ENCODE assay signal across 14 cellular contexts in the genomic region with DNA sequence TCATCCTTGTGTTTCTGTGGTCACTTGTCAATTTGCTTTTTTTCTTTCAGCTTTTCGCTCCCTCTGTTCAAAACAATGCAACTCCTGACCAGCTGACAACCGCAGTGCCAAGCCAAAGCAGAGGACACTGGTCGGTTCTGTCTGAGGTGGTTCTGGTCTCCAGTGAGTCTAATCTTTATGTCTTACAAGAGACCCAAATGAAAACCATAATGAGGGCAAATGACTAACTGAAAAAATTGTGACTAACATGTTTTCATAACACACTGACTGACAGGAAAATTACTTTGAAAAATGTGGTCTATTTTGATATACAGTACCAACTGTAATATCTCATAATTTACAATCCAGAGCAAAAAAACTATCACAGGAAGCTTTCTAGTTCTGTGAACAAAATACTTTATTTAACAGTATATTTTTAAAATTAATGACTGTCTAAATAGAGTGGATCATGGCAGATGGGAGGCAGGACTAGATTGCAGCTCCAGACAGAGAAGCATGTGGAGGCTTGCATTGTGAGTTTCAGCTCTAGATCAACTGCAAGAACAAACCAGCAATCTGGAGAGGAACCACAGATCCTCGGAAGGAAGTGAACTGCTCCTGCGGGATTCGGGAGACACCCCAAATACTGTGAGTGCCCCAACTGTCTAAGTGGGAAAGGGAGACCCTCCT.
A peak's percentile ranks its signal among the peaks of the same experiment; 100 is the strongest.
DNase-seq lines count a peak whose midpoint lies in the region; ATAC-seq and TF ChIP-seq lines count a peak whose summit lies in the region.
"Had no signal": no experiment of that assay in that cellular context is flagged by ENCODE, and none has a peak within 500 bp of the region (broad histone marks: within the 10 kb centered on the region; RNA-seq: fewer than 3 reads in every experiment).

No MANE protein-coding gene starts in this region.

- H3K27ac ChIP-seq in breast epithelium (no peak overlapping the region), WERI-Rb-1 (peak overlapping the region; percentile 39; the same call in 1 of the 2 replicates)
- H3K27ac ChIP-seq: ovary, tibial artery had no signal

- CTCF ChIA-PET in MCF 10A (lab: Yijun Ruan, JAX) = interaction anchor here (0.6 to 4.4 kb wide), 12 partner anchors 9 to 343 kb away, joined by 3 to 36 read pairs (median 4); a partner anchor contains a TSS

- TF ChIP-seq CTCF in MCF 10A (IDR thresholded peaks at IDR 0.05; ENCODE audit: unreplicated experiment) = no peak
- no peak for TF ChIP-seq CTCF in breast epithelium (IDR thresholded peaks at IDR 0.05)
- no peak for TF ChIP-seq CTCF in WERI-Rb-1 (IDR thresholded peaks at IDR 0.05; ENCODE audit: low read depth, low read length)

- BruUV-seq in MCF 10A (replicated peaks; lab: Mats Ljungman, UMichigan) = no TSS peak

- DNase-seq in MCF 10A (ENCODE audit: unreplicated experiment) (peak; percentile 51), breast epithelium (ENCODE audit: low spot score in 2 of 2) (no peak), WERI-Rb-1 (no peak), globus pallidus (ENCODE audit: low spot score) (peak; percentile 48), superior temporal gyrus (ENCODE audit: extremely low spot score) (peak; percentile 42), T1000 (lab: John Stamatoyannopoulos, UW) (no peak)
- no peak for DNase-seq in stimulated activated CD4-positive, alpha-beta T cell treated with anti-CD3 and anti-CD28 coated beads, Interleukin-2, amount 100 ng/mL, for 48 hours
- DNase-seq in stimulated activated naive CD8-positive, alpha-beta T cell treated with anti-CD3 and anti-CD28 coated beads, Interleukin-15, Interleukin-2, amounts not matched to agents 100 U/mL and 50 U/mL, for 24 hours = no peak
- DNase-seq: AML-193, immature natural killer cell, NCI-H2081, ovary, tibial artery had no signal

- no peak for ATAC-seq in stimulated activated naive CD8-positive, alpha-beta T cell treated with anti-CD3 and anti-CD28 coated beads, Interleukin-15, Interleukin-2, amounts not matched to agents 100 U/mL and 50 U/mL, for 24 hours

- peaks cover 15% of the 10 kb centered on the region for H3K36me3 Mint-ChIP-seq in MCF 10A (ENCODE audit: insufficient read depth, unreplicated experiment)

- no peak for TF ChIP-seq POLR2A in breast epithelium (IDR thresholded peaks at IDR 0.05)

- peaks cover 15% of the 10 kb centered on the region for H3K9me3 Mint-ChIP-seq in MCF 10A (ENCODE audit: unreplicated experiment)
- H3K9me3 Mint-ChIP-seq: activated T-helper 2 cell treated with anti-CD3 and anti-CD28 coated beads, Interferon-gamma antibody, Interleukin-2, Interleukin-4, amounts not matched to agents 10 μg/mL and 5 μg/mL and 100 μg/mL, durations not matched to agents 14 hours and 24 hours and 36 hours; immature natural killer cell had no signal

- H3K27me3 ChIP-seq in breast epithelium (no peaks in the 10 kb centered on the region), WERI-Rb-1 (ENCODE audit: insufficient read depth, low read depth, severe bottlenecking) (no peaks in the 10 kb centered on the region)
- H3K27me3 ChIP-seq: ovary, tibial artery had no signal

- POLR2A ChIA-PET in MCF 10A (lab: Yijun Ruan, JAX) = interaction anchor here (0.6 to 3.4 kb wide), 20 partner anchors 9 to 407 kb away, joined by 3 to 17 read pairs (median 4); a partner anchor contains a TSS

- H3K27ac Mint-ChIP-seq in MCF 10A (ENCODE audit: low read depth, unreplicated experiment) = peak overlapping the region; percentile 91
- H3K27ac Mint-ChIP-seq: activated T-helper 2 cell treated with anti-CD3 and anti-CD28 coated beads, Interferon-gamma antibody, Interleukin-2, Interleukin-4, amounts not matched to agents 10 μg/mL and 5 μg/mL and 100 μg/mL, durations not matched to agents 14 hours and 24 hours and 36 hours; immature natural killer cell had no signal

- H3K9me3 ChIP-seq in breast epithelium (no peaks in the 10 kb centered on the region), WERI-Rb-1 (ENCODE audit: severe bottlenecking) (no peaks in the 10 kb centered on the region)
- H3K9me3 ChIP-seq: ovary, tibial artery had no signal

- H3K4me3 ChIP-seq in breast epithelium (no peak overlapping the region), WERI-Rb-1 (ENCODE audit: low read depth, low read length) (no peak overlapping the region)
- H3K4me3 ChIP-seq: ovary, tibial artery had no signal

- H3K27me3 Mint-ChIP-seq in MCF 10A (ENCODE audit: insufficient read depth, unreplicated experiment) = no peaks in the 10 kb centered on the region

- peaks cover 30% of the 10 kb centered on the region for H3K4me1 Mint-ChIP-seq in MCF 10A (ENCODE audit: insufficient read depth, unreplicated experiment)
- H3K4me1 Mint-ChIP-seq: immature natural killer cell had no signal

- H3K4me3 Mint-ChIP-seq in MCF 10A (ENCODE audit: unreplicated experiment) = peak overlapping the region; percentile 55
- H3K4me3 Mint-ChIP-seq: immature natural killer cell had no signal

- intact Hi-C loops in MCF 10A (cut with micrococcal nuclease) = no loop called here
- intact Hi-C loops in breast epithelium (cut with DNase I; ENCODE audit: low total_unique reads) = no loop called here

- H3K36me3 ChIP-seq in breast epithelium = no peaks in the 10 kb centered on the region
- H3K36me3 ChIP-seq in WERI-Rb-1 = no peaks in the 10 kb centered on the region; the same call in 1 of the 2 replicates
- H3K36me3 ChIP-seq: ovary had no signal

- H3K4me1 ChIP-seq in breast epithelium = no peaks in the 10 kb centered on the region

Comparison
In these comparisons a context has a peak if more than half of its experiments do, and no peak if none do; other contexts are left out.
1. DNase-seq: peak in MCF 10A (single experiment), globus pallidus (single experiment) and superior temporal gyrus (single experiment); none in breast epithelium (0 of 2), WERI-Rb-1 (single experiment), stimulated activated CD4-positive, alpha-beta T cell treated with anti-CD3 and anti-CD28 coated beads, Interleukin-2, amount 100 ng/mL, for 48 hours (0 of 2), stimulated activated naive CD8-positive, alpha-beta T cell treated with anti-CD3 and anti-CD28 coated beads, Interleukin-15, Interleukin-2, amounts not matched to agents 100 U/mL and 50 U/mL, for 24 hours (single experiment) and T1000 (single experiment).